Comparison of ENCODE assay signal across 23 cellular contexts in the genomic region with DNA sequence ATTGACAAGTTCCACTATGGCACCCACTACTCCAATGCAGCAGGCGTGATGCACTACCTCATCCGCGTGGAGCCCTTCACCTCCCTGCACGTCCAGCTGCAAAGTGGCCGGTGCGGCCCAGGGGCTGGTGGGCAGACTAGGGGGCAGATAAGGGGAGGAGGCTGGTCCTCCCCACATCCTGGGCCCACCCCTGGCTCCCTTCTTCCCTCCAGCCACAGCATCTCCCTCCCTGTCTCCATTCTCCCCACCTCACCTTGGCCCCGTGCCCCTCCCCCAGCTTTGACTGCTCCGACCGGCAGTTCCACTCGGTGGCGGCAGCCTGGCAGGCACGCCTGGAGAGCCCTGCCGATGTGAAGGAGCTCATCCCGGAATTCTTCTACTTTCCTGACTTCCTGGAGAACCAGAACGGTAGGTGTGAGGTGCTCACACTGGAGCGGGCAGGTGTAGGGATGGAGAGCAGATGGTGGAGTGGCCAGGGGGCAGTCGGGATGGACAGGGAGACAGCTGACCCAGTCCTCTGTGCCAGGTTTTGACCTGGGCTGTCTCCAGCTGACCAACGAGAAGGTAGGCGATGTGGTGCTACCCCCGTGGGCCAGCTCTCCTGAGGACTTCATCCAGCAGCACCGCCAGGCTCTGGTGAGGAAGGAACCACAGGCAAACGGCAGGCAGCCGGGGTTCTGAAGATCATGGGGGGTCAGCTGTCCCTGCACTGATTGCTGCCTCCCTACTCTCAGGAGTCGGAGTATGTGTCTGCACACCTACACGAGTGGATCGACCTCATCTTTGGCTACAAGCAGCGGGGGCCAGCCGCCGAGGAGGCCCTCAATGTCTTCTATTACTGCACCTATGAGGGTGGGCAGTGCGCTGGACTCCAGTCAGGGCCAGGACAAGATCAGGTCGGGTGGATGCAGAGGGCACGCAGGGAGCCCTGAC. TPM values are rescaled to one million over a fixed set of nuclear protein-coding genes. Genes with fewer than 3 reads are reported as not detected.
DNase-seq lines count a peak whose midpoint lies in the region; ATAC-seq and TF ChIP-seq lines count a peak whose summit lies in the region.
"Had no signal": no experiment of that assay in that cellular context is flagged by ENCODE, and none has a peak within 500 bp of the region (broad histone marks: within the 10 kb centered on the region; RNA-seq: fewer than 3 reads in every experiment).

No MANE protein-coding gene starts in this region.

- H3K27me3 ChIP-seq in body of pancreas, result no peaks in the 10 kb centered on the region
- H3K27me3 ChIP-seq: hepatocyte, neural progenitor cell had no signal

- peaks cover 3% of the 10 kb centered on the region for H3K36me3 Mint-ChIP-seq in type B pancreatic cell
- H3K36me3 Mint-ChIP-seq: neural progenitor cell had no signal

- H3K27ac Mint-ChIP-seq in type B pancreatic cell, result peak overlapping the region; percentile 8
- H3K27ac Mint-ChIP-seq: neural progenitor cell; stimulated activated naive CD8-positive, alpha-beta T cell treated with anti-CD3 and anti-CD28 coated beads, Interleukin-15, Interleukin-2, amounts not matched to agents 100 ng/mL and 50 ng/mL, for 24 hours had no signal

- H3K9me3 Mint-ChIP-seq in type B pancreatic cell, result no peaks in the 10 kb centered on the region
- H3K9me3 Mint-ChIP-seq: CD8-positive, alpha-beta memory T cell; H9; neural progenitor cell; stimulated activated naive CD8-positive, alpha-beta T cell treated with anti-CD3 and anti-CD28 coated beads, Interleukin-15, Interleukin-2, amounts not matched to agents 100 ng/mL and 50 ng/mL, for 24 hours had no signal

- intact Hi-C loops in Right ventricle myocardium superior (cut with DNase I) (loop anchor here (10.0 kb wide), 1 partner anchor 301 kb away; the partner anchor contains the start of gene TMIE), Right ventricle myocardium inferior (cut with DNase I) (loop anchor here (5.0 to 10.0 kb wide), 2 partner anchors 133 to 301 kb away; partner anchors contain the start of gene TMIE), body of pancreas (cut with DNase I) (no loop called here)

- H3K4me1 Mint-ChIP-seq in type B pancreatic cell (ENCODE audit: unreplicated experiment), result peaks cover 4% of the 10 kb centered on the region

- H3K27ac ChIP-seq in body of pancreas, result no peak overlapping the region
- H3K27ac ChIP-seq: hepatocyte, neural progenitor cell had no signal

- ATAC-seq in Right ventricle myocardium superior (ENCODE audit: poor library complexity) (no peak), Right ventricle myocardium inferior (no peak), body of pancreas (no peak)
- no peak for ATAC-seq in stimulated activated naive CD8-positive, alpha-beta T cell treated with anti-CD3 and anti-CD28 coated beads, Interleukin-15, Interleukin-2, amounts not matched to agents 100 U/mL and 50 U/mL, for 24 hours

- no peaks in the 10 kb centered on the region for H3K27me3 Mint-ChIP-seq in type B pancreatic cell
- H3K27me3 Mint-ChIP-seq: CD8-positive, alpha-beta memory T cell; stimulated activated naive CD8-positive, alpha-beta T cell treated with anti-CD3 and anti-CD28 coated beads, Interleukin-15, Interleukin-2, amounts not matched to agents 100 ng/mL and 50 ng/mL, for 24 hours had no signal

- H3K4me3 Mint-ChIP-seq in type B pancreatic cell, result no peak overlapping the region
- H3K4me3 Mint-ChIP-seq: CD8-positive, alpha-beta memory T cell; H9; neural progenitor cell; stimulated activated naive CD8-positive, alpha-beta T cell treated with anti-CD3 and anti-CD28 coated beads, Interleukin-15, Interleukin-2, amounts not matched to agents 100 ng/mL and 50 ng/mL, for 24 hours had no signal

- 83 to 88% methylated on average over 26 to 27 of the region's 32 CpGs for WGBS in body of pancreas, 2 donors

- TF ChIP-seq POLR2A in body of pancreas (IDR thresholded peaks at IDR 0.05), result no peak

- H3K4me3 ChIP-seq in body of pancreas, result no peak overlapping the region
- H3K4me3 ChIP-seq: hepatocyte, neural progenitor cell had no signal

- H3K4me1 ChIP-seq in body of pancreas, result peaks cover 11% of the 10 kb centered on the region

- no peak for TF ChIP-seq CTCF in body of pancreas (IDR thresholded peaks at IDR 0.05)
- TF ChIP-seq CTCF in type B pancreatic cell (conservative IDR thresholded peaks at IDR 0.05), result no peak

- H3K36me3 ChIP-seq in body of pancreas (replicated peaks in 1 of 2; ENCODE audit: insufficient read depth in 1 of 2, low read depth in 2 of 2), result peaks cover 4 to 19% of the 10 kb centered on the region in 2 donors
- H3K36me3 ChIP-seq: neural progenitor cell had no signal

- peak; percentile 36 for DNase-seq in Right ventricle myocardium superior
- DNase-seq in Right ventricle myocardium inferior (ENCODE audit: missing footprints), result no peak
- DNase-seq in body of pancreas, result peak in 3 of 4 donors; percentile 1 to 11 (median 9)
- DNase-seq in mesenteric fat pad (ENCODE audit: low spot score), result peak; percentile 85
- no peak for DNase-seq in type B pancreatic cell (ENCODE audit: extremely low spot score, unreplicated experiment)
- DNase-seq in OCI-M1 (lab: John Stamatoyannopoulos, UW), result no peak
- no peak for DNase-seq in dedifferentiated amniotic fluid mesenchymal stem cell (ENCODE audit: extremely low spot score)
- DNase-seq in stimulated activated naive CD8-positive, alpha-beta T cell treated with anti-CD3 and anti-CD28 coated beads, Interleukin-15, Interleukin-2, amounts not matched to agents 100 U/mL and 50 U/mL, for 24 hours, result no peak
- DNase-seq: activated CD8-positive, alpha-beta memory T cell treated with anti-CD3 and anti-CD28 coated beads for 24 hours; amniotic stem cell; EL; H9; Kasumi-1; NCI-H1105; NCI-H524 treated with DMSO at 0.1 percent for 48 hours; retina; SHP77 treated with DMSO at 0.1 percent for 48 hours; stimulated activated CD4-positive, alpha-beta T cell treated with anti-CD3 and anti-CD28 coated beads, Interleukin-15, amount 100 ng/mL, for 24 hours; T-helper 2 cell had no signal

- H3K9me3 ChIP-seq in body of pancreas, result no peaks in the 10 kb centered on the region

RNA-seq across cellular contexts. Expression of gene NBEAL2, which starts 26.0 kb away (rescaled TPM):
- total RNA-seq in Right ventricle myocardium superior (11.7 TPM), Right ventricle myocardium inferior (14.5 TPM), body of pancreas (100 to 1,000 TPM in 1 of 2 donors, 10 to 100 TPM in 1; 98.8 to 151 TPM), mesenteric fat pad (42.9 TPM), type B pancreatic cell (ENCODE audit: low replicate concordance) (115 and 241 TPM in 2 replicates)

RNA-seq across cellular contexts. Expression of gene CCDC12, which starts 28.9 kb away (rescaled TPM):
- total RNA-seq in Right ventricle myocardium superior, result 29.2 TPM
- 26.3 TPM for total RNA-seq in Right ventricle myocardium inferior
- total RNA-seq in body of pancreas, result 10 to 100 TPM; 25.4 to 67.2 TPM
- total RNA-seq in mesenteric fat pad, result 33.1 TPM
- 46.7 and 49.7 TPM in 2 replicates for total RNA-seq in type B pancreatic cell (ENCODE audit: low replicate concordance)

Comparison
In these comparisons a context has a peak if more than half of its experiments do, and no peak if none do; other contexts are left out.
1. DNase-seq: peak in Right ventricle myocardium superior (single experiment), body of pancreas (3 of 4) and mesenteric fat pad (single experiment); none in Right ventricle myocardium inferior (single experiment), type B pancreatic cell (single experiment), OCI-M1 (single experiment), dedifferentiated amniotic fluid mesenchymal stem cell (single experiment) and stimulated activated naive CD8-positive, alpha-beta T cell treated with anti-CD3 and anti-CD28 coated beads, Interleukin-15, Interleukin-2, amounts not matched to agents 100 U/mL and 50 U/mL, for 24 hours (single experiment).